Comparison of ENCODE assay signal across 8 cellular contexts in genomic region chr22:50261615-50262459, GRCh38. TPM values are rescaled to one million over a fixed set of nuclear protein-coding genes. Genes with fewer than 3 reads are reported as not detected.
DNase-seq lines count a peak whose midpoint lies in the region; ATAC-seq, FAIRE-seq and TF ChIP-seq lines count a peak whose summit lies in the region.

MAPK12 (minus strand) TSS chr22:50261683; CDS start chr22:50261509, 174 bp downstream.

- no peak for TF ChIP-seq POLR2A in body of pancreas (IDR thresholded peaks at IDR 0.05)

- H3K9ac ChIP-seq in MM.1S (ENCODE audit: low read length) (peak within 1 kb of the TSS; percentile 73), keratinocyte (ENCODE audit: control insufficient read depth, extremely low read depth, insufficient read depth, low read length) (peak within 1 kb of the TSS; percentile 62)

- no peaks in the 10 kb centered on the region for H3K9me1 ChIP-seq in keratinocyte (ENCODE audit: control insufficient read depth, extremely low read depth, insufficient read depth, low read length)

- dilution Hi-C loops in keratinocyte (cut with MboI; ENCODE audit: extremely low pct_ligation_motif_present, low sequenced_read_pairs), result no loop called here

- H3K4me2 ChIP-seq in MM.1S (ENCODE audit: low read depth, low read length) (peak within 1 kb of the TSS; percentile 85), keratinocyte (ENCODE audit: control insufficient read depth, extremely low read depth, insufficient read depth, low read depth, low read length) (peak within 1 kb of the TSS; percentile 63)

- H3K4me3 Mint-ChIP-seq in activated T-cell treated with anti-CD3 and anti-CD28 coated beads, Interleukin-2, amount 50 U/mL, for 4 hours, result peak within 1 kb of the TSS; percentile 55

- no peak within 1 kb of the TSS for H3K27ac ChIP-seq in MM.1S (ENCODE audit: low read length)
- no peak within 1 kb of the TSS for H3K27ac ChIP-seq in body of pancreas
- no peak within 1 kb of the TSS for H3K27ac ChIP-seq in keratinocyte (ENCODE audit: control insufficient read depth, insufficient read depth, low read length)
- H3K27ac ChIP-seq in temporal lobe (ENCODE audit: low read depth, low read length), result peak within 1 kb of the TSS; percentile 50

- H2AFZ ChIP-seq in MM.1S (ENCODE audit: low read length), result peak within 1 kb of the TSS; percentile 57
- H2AFZ ChIP-seq in keratinocyte (ENCODE audit: control insufficient read depth, low read length), result peak within 1 kb of the TSS; percentile 53

- H4K20me1 ChIP-seq in MM.1S (ENCODE audit: insufficient read depth, low read length) (no peaks in the 10 kb centered on the region), keratinocyte (ENCODE audit: control insufficient read depth, extremely low read depth, insufficient read depth, low read length) (no peaks in the 10 kb centered on the region)

- no peaks in the 10 kb centered on the region for H3K27me3 ChIP-seq in MM.1S (replicated peaks; ENCODE audit: insufficient read depth, low read length)
- H3K27me3 ChIP-seq in body of pancreas, result peaks cover 0 to 4% of the 10 kb centered on the region in 2 donors
- no peaks in the 10 kb centered on the region for H3K27me3 ChIP-seq in keratinocyte (ENCODE audit: control insufficient read depth, extremely low read depth, insufficient read depth, low read length)

- H3K4me1 Mint-ChIP-seq in activated T-cell treated with anti-CD3 and anti-CD28 coated beads, Interleukin-2, amount 50 U/mL, for 4 hours (ENCODE audit: low read depth), result peaks cover 8% of the 10 kb centered on the region

- H3K9me3 Mint-ChIP-seq in activated T-cell treated with anti-CD3 and anti-CD28 coated beads, Interleukin-2, amount 50 U/mL, for 4 hours, result no peaks in the 10 kb centered on the region

- H3K36me3 ChIP-seq in MM.1S (replicated peaks; ENCODE audit: insufficient read depth, low read length), result no peaks in the 10 kb centered on the region
- H3K36me3 ChIP-seq in body of pancreas (replicated peaks in 1 of 2; ENCODE audit: insufficient read depth in 1 of 2, low read depth in 2 of 2), result no peaks in the 10 kb centered on the region
- H3K36me3 ChIP-seq in keratinocyte (ENCODE audit: control insufficient read depth in 2 of 2, extremely low read depth in 1 of 2, insufficient read depth in 2 of 2, low read length in 2 of 2), result peaks cover 0 to 2% of the 10 kb centered on the region in 2 experiments

- no peaks in the 10 kb centered on the region for H3K9me2 ChIP-seq in MM.1S (replicated peaks; ENCODE audit: insufficient read depth, low read length)

- no peak for TF ChIP-seq CTCF in MM.1S (IDR thresholded peaks at IDR 0.05; ENCODE audit: low read length)
- TF ChIP-seq CTCF in body of pancreas (IDR thresholded peaks at IDR 0.05), result no peak
- no peak for TF ChIP-seq CTCF in keratinocyte (optimal IDR thresholded peaks at IDR 0.05 in 1 of 3, IDR thresholded peaks at IDR 0.05 in 1 of 3, conservative IDR thresholded peaks at IDR 0.05 in 1 of 3; ENCODE audit: extremely low read depth in 1 of 3, insufficient read depth in 2 of 3, low read length in 3 of 3)

- no peak for FAIRE-seq in keratinocyte (lab: Jason Lieb, UNC)

- ATAC-seq in activated T-cell treated with anti-CD3 and anti-CD28 coated beads, Interleukin-2, amount 50 U/mL, for 4 hours, result peak in 1 of 2 donors; percentile 9
- peak; percentile 11 for ATAC-seq in body of pancreas

- WGBS in body of pancreas, 2 donors, result 1 to 5% methylated on average over 8 to 43 of the region's 61 CpGs

- H3K4me3 ChIP-seq in MM.1S (ENCODE audit: low read length) (peak within 1 kb of the TSS; percentile 90), body of pancreas (no peak within 1 kb of the TSS), keratinocyte (ENCODE audit: control insufficient read depth in 2 of 3, extremely low read depth in 1 of 3, insufficient read depth in 2 of 3, low read depth in 1 of 3, low read length in 3 of 3) (peak within 1 kb of the TSS; percentile 29 to 57 (median 42))

- H3K27me3 Mint-ChIP-seq in activated T-cell treated with anti-CD3 and anti-CD28 coated beads, Interleukin-2, amount 50 U/mL, for 4 hours (ENCODE audit: low read depth), result peaks cover 29% of the 10 kb centered on the region

- H3K9me3 ChIP-seq in MM.1S (replicated peaks; ENCODE audit: insufficient read depth, low read length) (no peaks in the 10 kb centered on the region), body of pancreas (no peaks in the 10 kb centered on the region), keratinocyte (ENCODE audit: control insufficient read depth, low read depth, low read length) (no peaks in the 10 kb centered on the region)

- intact Hi-C loops in body of pancreas (cut with DNase I), result no loop called here

- H3K4me1 ChIP-seq in MM.1S (ENCODE audit: low read length), result peaks cover 8% of the 10 kb centered on the region
- peaks cover 18% of the 10 kb centered on the region for H3K4me1 ChIP-seq in body of pancreas
- H3K4me1 ChIP-seq in keratinocyte (ENCODE audit: control insufficient read depth, extremely low read depth, insufficient read depth, low read length), result peaks cover 14% of the 10 kb centered on the region

- no peaks in the 10 kb centered on the region for H3K36me3 Mint-ChIP-seq in activated T-cell treated with anti-CD3 and anti-CD28 coated beads, Interleukin-2, amount 50 U/mL, for 4 hours (ENCODE audit: insufficient read depth)

- DNase-seq in activated T-cell treated with anti-CD3 and anti-CD28 coated beads, Interleukin-2, amount 50 U/mL, for 4 hours, result no peak
- DNase-seq in activated T-cell treated with anti-CD3 and anti-CD28 coated beads, Interleukin-2, amount 50 U/mL, for 1 hour, result no peak
- DNase-seq in MM.1S, result peak; percentile 63
- DNase-seq in body of pancreas, result no peak
- DNase-seq in keratinocyte (ENCODE audit: low read depth, low spot score), result no peak
- DNase-seq in NCI-H187 (lab: John Stamatoyannopoulos, UW), result no peak
- DNase-seq in T1000 (lab: John Stamatoyannopoulos, UW), result no peak

- no peaks in the 10 kb centered on the region for H3F3A ChIP-seq in MM.1S (ENCODE audit: insufficient read depth, low read length)

- H3K79me2 ChIP-seq in MM.1S (ENCODE audit: low read length), result peaks cover 16% of the 10 kb centered on the region
- no peaks in the 10 kb centered on the region for H3K79me2 ChIP-seq in keratinocyte (ENCODE audit: control insufficient read depth, insufficient read depth, low read length)

RNA-seq across cellular contexts. Expression of gene MAPK12, which starts in this region (rescaled TPM):
- total RNA-seq in activated T-cell treated with anti-CD3 and anti-CD28 coated beads, Interleukin-2, amount 50 U/mL, for 4 hours, result 1 to 10 TPM; 3.3 to 4.3 (median 3.9) TPM
- 1 to 10 TPM; 3.9 to 4.6 TPM for total RNA-seq in body of pancreas
- 10.1 to 17.9 TPM (median 11.1 TPM) in 3 replicates for polyA plus RNA-seq in keratinocyte
- polyA plus RNA-seq in keratinocyte (2011; ENCODE audit: low read depth), result 5.9 TPM
- polyA plus RNA-seq in keratinocyte (2011; cell fraction: cytosol; rRNA removed), result 6.1 and 11.8 TPM in 2 replicates
- polyA plus RNA-seq in keratinocyte (2011; cell fraction: nucleus; rRNA removed), result 41.3 and 53.1 TPM in 2 replicates
- 4.9 and 11.0 TPM in 2 replicates for polyA plus RNA-seq in keratinocyte (2012; ENCODE audit: low replicate concordance)
- 10.4 to 14.4 TPM (median 13.0 TPM) in 3 replicates for polyA minus RNA-seq in keratinocyte
- polyA minus RNA-seq in keratinocyte (2011; cell fraction: cytosol; rRNA and poly(A)+ RNA removed), result 17.8 TPM
- 16.7 and 19.8 TPM in 2 replicates for polyA minus RNA-seq in keratinocyte (2011; cell fraction: nucleus; rRNA and poly(A)+ RNA removed)
- total RNA-seq in temporal lobe, result 11.6 TPM

Comparison
In these comparisons a context has a peak if more than half of its experiments do, and no peak if none do; other contexts are left out.
1. H3K4me3 ChIP-seq: peak in MM.1S (single experiment) and keratinocyte (3 of 3); none in body of pancreas (0 of 2).